In the genomic region with DNA sequence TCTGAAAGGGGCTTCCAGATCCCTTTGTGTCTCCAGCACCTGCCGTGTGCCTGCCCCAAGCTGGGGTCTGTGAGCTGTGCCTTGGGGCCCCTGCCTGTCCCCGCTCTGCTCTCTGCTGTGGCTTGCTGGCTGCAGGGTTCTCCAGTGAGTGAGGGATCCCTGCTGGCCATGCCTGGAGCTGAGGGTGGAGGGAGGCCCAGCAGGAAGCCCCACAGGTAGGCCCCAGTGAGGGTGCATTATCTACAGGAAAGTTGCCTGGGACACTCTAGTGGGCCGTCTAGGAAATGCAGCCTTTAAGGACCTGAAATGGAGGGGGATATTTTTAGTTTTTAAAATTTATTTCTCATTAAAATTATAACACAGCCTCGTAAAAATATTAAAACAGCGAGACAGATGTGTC, we compare ENCODE assay signal across 9 cellular contexts. TPM values are rescaled to one million over a fixed set of nuclear protein-coding genes. Genes with fewer than 3 reads are reported as not detected.
DNase-seq lines count a peak whose midpoint lies in the region; ATAC-seq and TF ChIP-seq lines count a peak whose summit lies in the region.
"Had no signal": no experiment of that assay in that cellular context is flagged by ENCODE, and none has a peak within 500 bp of the region (broad histone marks: within the 10 kb centered on the region; RNA-seq: fewer than 3 reads in every experiment).

No MANE protein-coding gene starts in this region.

- intact Hi-C loops in Caco-2 (cut with micrococcal nuclease; ENCODE audit: unreplicated experiment): no loop called here
- intact Hi-C loops in HCT116 (cut with micrococcal nuclease): no loop called here
- intact Hi-C loops in left lung (cut with DNase I): no loop called here

- TF ChIP-seq RAD21 in HCT116 (IDR thresholded peaks at IDR 0.05; ENCODE audit: low read depth): peak; percentile 71

- no peak overlapping the region for H3K4me2 ChIP-seq in HCT116 (ENCODE audit: low read length)

- H3K4me3 ChIP-seq in Caco-2 (ENCODE audit: low read depth, low read length): no peak overlapping the region
- H3K4me3 ChIP-seq in HCT116 (replicated peaks in 1 of 2; ENCODE audit: low read depth in 1 of 2, low read length in 2 of 2): no peak overlapping the region
- no peak overlapping the region for H3K4me3 ChIP-seq in WI38 (ENCODE audit: low read depth, low read length)
- H3K4me3 ChIP-seq in left lung: no peak overlapping the region

- peak; percentile 82 for ATAC-seq in HCT116
- ATAC-seq in left lung: peak; percentile 16
- no peak for ATAC-seq in HG03378 (IDR thresholded peaks at IDR 0.05; ENCODE audit: unreplicated experiment)

- DNase-seq in Caco-2 (peak in 1 of 2 experiments; percentile 52), HCT116 (ENCODE audit: low read depth, low spot score) (peak; percentile 54), left lung (peak in 1 of 2 donors; percentile 63), GOT3 (lab: John Stamatoyannopoulos, UW) (no peak), AML-193 (lab: John Stamatoyannopoulos, UW) (no peak), NCI-H2107 treated with DMSO at 0.1 percent for 48 hours (lab: John Stamatoyannopoulos, UW; ENCODE audit: unreplicated experiment) (no peak)

- H3K9me3 Mint-ChIP-seq in Caco-2 (ENCODE audit: unreplicated experiment): no peaks in the 10 kb centered on the region

- H3K27ac ChIP-seq in HCT116 (ENCODE audit: low read depth, low read length) (no peak overlapping the region), left lung (no peak overlapping the region)

- TF ChIP-seq POLR2A in HCT116 (IDR thresholded peaks at IDR 0.05; ENCODE audit: borderline replicate concordance, extremely low read depth, insufficient read depth, insufficient read length): no peak

- CTCF ChIA-PET in Caco-2 (lab: Charles Lee) (interaction anchor here (0.6 to 1.3 kb wide), 2 partner anchors 18 to 90 kb away, joined by 3 to 9 read pairs; no protein-coding TSS in a partner anchor), HCT116 (lab: Charles Lee) (interaction anchor here (1.0 to 1.6 kb wide), 3 partner anchors 10 to 265 kb away, joined by 3 to 4 read pairs (median 3); no protein-coding TSS in a partner anchor)

- H4K20me1 ChIP-seq in HCT116 (ENCODE audit: insufficient read depth): no peaks in the 10 kb centered on the region

- no peaks in the 10 kb centered on the region for H3K27me3 ChIP-seq in Caco-2 (replicated peaks; ENCODE audit: control insufficient read depth, insufficient read depth, low read length)
- peaks cover 8% of the 10 kb centered on the region; the same call in 1 of the 2 replicates for H3K27me3 ChIP-seq in HCT116 (ENCODE audit: insufficient read depth, low read length)
- H3K27me3 ChIP-seq in left lung: peaks cover 0 to 36% of the 10 kb centered on the region in 2 donors

- BruUV-seq in Caco-2 (replicated peaks; lab: Mats Ljungman, UMichigan) (no TSS peak), HCT116 (replicated peaks; lab: Mats Ljungman, UMichigan) (no TSS peak)

- POLR2A ChIA-PET in Caco-2 (lab: Charles Lee): no interaction called here
- POLR2A ChIA-PET in HCT116 (lab: Charles Lee): no interaction called here

- H3K4me1 ChIP-seq in Caco-2: no peaks in the 10 kb centered on the region
- peaks cover 2 to 17% of the 10 kb centered on the region in 2 experiments; a peak in 2 of 4 replicates for H3K4me1 ChIP-seq in HCT116 (ENCODE audit: control insufficient read depth in 1 of 2, insufficient read depth in 2 of 2, low read length in 2 of 2)
- H3K4me1 ChIP-seq in left lung: no peaks in the 10 kb centered on the region

- no peaks in the 10 kb centered on the region for H3K36me3 Mint-ChIP-seq in Caco-2 (ENCODE audit: insufficient read depth, unreplicated experiment)

- RAD21 ChIA-PET in HCT116 (lab: Charles Lee; ENCODE audit: low non-redundant PET in 1 of 2, low total read pairs in 2 of 2, uncharacterized antibody in 2 of 2, unreplicated experiment in 2 of 2): interaction anchor here in 1 of 2 experiments (1.8 kb wide), 1 partner anchor 17 kb away, joined by 5 read pairs; no protein-coding TSS in a partner anchor

- H3K9ac ChIP-seq in HCT116 (ENCODE audit: low read length): no peak overlapping the region

- H3K27me3 Mint-ChIP-seq in Caco-2 (ENCODE audit: insufficient read depth, unreplicated experiment): peaks cover 8% of the 10 kb centered on the region

- no peak overlapping the region for H2AFZ ChIP-seq in HCT116 (ENCODE audit: low read depth, low read length, poor library complexity, severe bottlenecking)

- H3K27ac Mint-ChIP-seq in Caco-2 (ENCODE audit: unreplicated experiment): no peak overlapping the region

- TF ChIP-seq CTCF in Caco-2 (IDR thresholded peaks at IDR 0.05; ENCODE audit: insufficient read depth in 1 of 2, low read depth in 1 of 2, low read length in 1 of 2, severe bottlenecking in 1 of 2, unreplicated experiment in 1 of 2) (peak; percentile 59 to 70), HCT116 (IDR thresholded peaks at IDR 0.05 in 2 of 3, conservative IDR thresholded peaks at IDR 0.05 in 1 of 3; ENCODE audit: borderline replicate concordance in 1 of 3, insufficient read depth in 1 of 3, low read depth in 2 of 3, low read length in 2 of 3) (peak; percentile 67 to 87 (median 81)), WI38 (IDR thresholded peaks at IDR 0.05; ENCODE audit: low read depth, low read length) (peak; percentile 57), left lung (IDR thresholded peaks at IDR 0.05) (peak in 1 of 2 donors; percentile 28)

- no peak overlapping the region for H3K4me3 Mint-ChIP-seq in Caco-2 (ENCODE audit: unreplicated experiment)

- H3K4me1 Mint-ChIP-seq in Caco-2 (ENCODE audit: low read depth, unreplicated experiment): peaks cover under 1% of the 10 kb centered on the region

- H3K9me3 ChIP-seq in Caco-2 (0 out of 2 replicates have a peak, but pooled peaks cover 3% of the 10 kb centered on the region), HCT116 (ENCODE audit: control insufficient read depth in 1 of 2, insufficient read depth in 1 of 2, low read depth in 1 of 2, low read length in 2 of 2) (no peaks in the 10 kb centered on the region), left lung (no peaks in the 10 kb centered on the region)

- H3K36me3 ChIP-seq in Caco-2 (ENCODE audit: control insufficient read depth, insufficient read depth, low read length) (no peaks in the 10 kb centered on the region), HCT116 (ENCODE audit: control insufficient read depth in 1 of 2, insufficient read depth in 2 of 2, low read length in 2 of 2) (no peaks in the 10 kb centered on the region), left lung (no peaks in the 10 kb centered on the region)

- H3K79me2 ChIP-seq in HCT116 (ENCODE audit: insufficient read depth, low read length): no peaks in the 10 kb centered on the region

- no peaks in the 10 kb centered on the region for H3K9me2 ChIP-seq in HCT116 (ENCODE audit: insufficient read depth)

TF ChIP-seq in HCT116, 20 proteins besides CTCF, POLR2A, EP300 and RAD21:
- TF ChIP-seq EZH2 (IDR thresholded peaks at IDR 0.05) (no peak), ZFX (IDR thresholded peaks at IDR 0.05) (0 out of 2 replicates have a peak, but pooled peaks have one; percentile 40)

RNA-seq across cellular contexts. Expression of gene JPH3, which starts 50.9 kb away (rescaled TPM):
- 3.5 and 4.8 TPM in 2 replicates for total RNA-seq in Caco-2 (2022)
- total RNA-seq in HCT116 (2021; ENCODE audit: unreplicated experiment): 0.10 TPM
- polyA plus RNA-seq in HCT116 (2012): 0.09 TPM in 2 replicates
- total RNA-seq in left lung: under 1 TPM in 1 of 2 donors, not detected in 1; 0.06 TPM
- total RNA-seq: mononuclear cell had no signal
